In the genomic region with DNA sequence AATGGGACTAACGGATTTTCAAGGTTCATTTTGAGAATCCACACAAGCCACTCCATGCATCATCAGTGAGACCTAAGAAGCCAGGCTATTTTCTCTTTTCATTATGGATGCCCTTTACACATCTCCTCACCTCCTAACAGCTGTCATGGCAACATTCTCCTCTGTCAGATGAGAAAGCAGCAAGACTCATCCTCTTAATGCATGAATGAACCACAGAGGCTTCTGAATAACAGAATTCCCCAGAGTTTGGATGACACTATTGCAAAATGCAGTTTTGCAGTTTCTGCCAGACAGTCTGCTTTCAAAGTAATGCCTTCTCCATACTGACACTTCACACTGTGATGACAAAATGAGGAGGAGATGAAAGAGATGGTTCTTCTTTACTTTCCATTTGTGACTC, we compare ENCODE assay signal across 23 cellular contexts.
DNase-seq lines count a peak whose midpoint lies in the region; ATAC-seq, FAIRE-seq and TF ChIP-seq lines count a peak whose summit lies in the region.
"Had no signal": no experiment of that assay in that cellular context is flagged by ENCODE, and none has a peak within 500 bp of the region (broad histone marks: within the 10 kb centered on the region; RNA-seq: fewer than 3 reads in every experiment).

No MANE protein-coding gene starts in this region.

- no peak overlapping the region for H3K4me2 ChIP-seq in astrocyte (ENCODE audit: low read length)

- peaks cover 2 to 10% of the 10 kb centered on the region in 2 donors for H3K36me3 Mint-ChIP-seq in activated T-cell treated with anti-CD3 and anti-CD28 coated beads, Interleukin-2, amount 50 U/mL, for 72 hours (ENCODE audit: insufficient read depth in 2 of 2)
- H3K36me3 Mint-ChIP-seq in astrocyte (ENCODE audit: low read depth, unreplicated experiment) (no peaks in the 10 kb centered on the region), chondrocyte (ENCODE audit: low read depth) (no peaks in the 10 kb centered on the region)
- H3K36me3 Mint-ChIP-seq in stimulated activated effector memory CD8-positive, alpha-beta T cell treated with anti-CD3 and anti-CD28 coated beads, Interleukin-12 subunit alpha, Interleukin-12 subunit beta, amount 100 ng/mL, for 72 hours = no peaks in the 10 kb centered on the region
- H3K36me3 Mint-ChIP-seq: IgD-negative memory B cell had no signal

- H2AFZ ChIP-seq in astrocyte (ENCODE audit: low read depth, low read length) = no peak overlapping the region

- TF ChIP-seq CTCF in astrocyte (IDR thresholded peaks at IDR 0.05; ENCODE audit: insufficient read depth, low read depth, low read length) (no peak), chondrocyte (IDR thresholded peaks at IDR 0.05) (no peak)

- no peak overlapping the region for H3K27ac Mint-ChIP-seq in activated T-cell treated with anti-CD3 and anti-CD28 coated beads, Interleukin-2, amount 50 U/mL, for 72 hours
- H3K27ac Mint-ChIP-seq in astrocyte (ENCODE audit: unreplicated experiment) (peak overlapping the region; percentile 99), chondrocyte (ENCODE audit: unreplicated experiment) (no peak overlapping the region)
- no peak overlapping the region for H3K27ac Mint-ChIP-seq in stimulated activated effector memory CD8-positive, alpha-beta T cell treated with anti-CD3 and anti-CD28 coated beads, Interleukin-12 subunit alpha, Interleukin-12 subunit beta, amount 100 ng/mL, for 72 hours
- H3K27ac Mint-ChIP-seq: activated B cell treated with CpG ODN at 0.5 μM for 24 hours; activated T-helper 1 cell treated with anti-CD3 and anti-CD28 coated beads, Interleukin-12 subunit alpha, Interleukin-12 subunit beta, Interleukin-2, Interleukin-4 antibody, amounts not matched to agents 30 ng/mL and 10 ng/mL and 1 ng/mL, durations not matched to agents 14 hours and 24 hours and 36 hours; IgD-negative memory B cell had no signal

- H3K27ac ChIP-seq in astrocyte (ENCODE audit: low read depth, low read length) = no peak overlapping the region
- H3K27ac ChIP-seq: adrenal gland, cardiac muscle cell, epithelial cell of prostate had no signal

- H3K9me3 Mint-ChIP-seq in activated T-cell treated with anti-CD3 and anti-CD28 coated beads, Interleukin-2, amount 50 U/mL, for 72 hours = peaks cover 2 to 7% of the 10 kb centered on the region in 2 donors
- H3K9me3 Mint-ChIP-seq in astrocyte (ENCODE audit: unreplicated experiment) = no peaks in the 10 kb centered on the region
- no peaks in the 10 kb centered on the region for H3K9me3 Mint-ChIP-seq in stimulated activated effector memory CD8-positive, alpha-beta T cell treated with anti-CD3 and anti-CD28 coated beads, Interleukin-12 subunit alpha, Interleukin-12 subunit beta, amount 100 ng/mL, for 72 hours
- H3K9me3 Mint-ChIP-seq in chondrocyte (ENCODE audit: low read depth) = no peaks in the 10 kb centered on the region
- H3K9me3 Mint-ChIP-seq: activated B cell treated with CpG ODN at 0.5 μM for 24 hours; activated T-helper 1 cell treated with anti-CD3 and anti-CD28 coated beads, Interleukin-12 subunit alpha, Interleukin-12 subunit beta, Interleukin-2, Interleukin-4 antibody, amounts not matched to agents 30 ng/mL and 10 ng/mL and 1 ng/mL, durations not matched to agents 14 hours and 24 hours and 36 hours had no signal

- H3K4me1 ChIP-seq in astrocyte (ENCODE audit: insufficient read depth, low read length) = peaks cover 3% of the 10 kb centered on the region
- H3K4me1 ChIP-seq: adrenal gland had no signal

- no peak overlapping the region for H3K4me3 ChIP-seq in astrocyte (ENCODE audit: insufficient read depth, low read depth, low read length)
- H3K4me3 ChIP-seq: adrenal gland, cardiac muscle cell had no signal

- H4K20me1 ChIP-seq in astrocyte (ENCODE audit: insufficient read depth, low read length) = no peaks in the 10 kb centered on the region

- no peaks in the 10 kb centered on the region for H3K36me3 ChIP-seq in astrocyte (ENCODE audit: insufficient read depth, low read length)
- H3K36me3 ChIP-seq: adrenal gland, cardiac muscle cell had no signal

- FAIRE-seq in astrocyte (lab: Jason Lieb, UNC) = no peak
- FAIRE-seq: GM12891, H1, kidney had no signal

- H3K27me3 ChIP-seq in astrocyte (ENCODE audit: insufficient read depth, low read length) = no peaks in the 10 kb centered on the region
- H3K27me3 ChIP-seq: adrenal gland, cardiac muscle cell had no signal

- peaks cover 26% of the 10 kb centered on the region for H3K4me1 Mint-ChIP-seq in activated T-cell treated with anti-CD3 and anti-CD28 coated beads, Interleukin-2, amount 50 U/mL, for 72 hours (ENCODE audit: low read depth)
- H3K4me1 Mint-ChIP-seq in astrocyte (ENCODE audit: low read depth, unreplicated experiment) (peaks cover 24% of the 10 kb centered on the region), chondrocyte (ENCODE audit: low read depth) (peaks cover 26% of the 10 kb centered on the region)
- peaks cover 7% of the 10 kb centered on the region for H3K4me1 Mint-ChIP-seq in stimulated activated effector memory CD8-positive, alpha-beta T cell treated with anti-CD3 and anti-CD28 coated beads, Interleukin-12 subunit alpha, Interleukin-12 subunit beta, amount 100 ng/mL, for 72 hours
- H3K4me1 Mint-ChIP-seq: activated B cell treated with CpG ODN at 0.5 μM for 24 hours had no signal

- DNase-seq in activated T-cell treated with anti-CD3 and anti-CD28 coated beads, Interleukin-2, amount 50 U/mL, for 72 hours = no peak
- no peak for DNase-seq in activated T-cell treated with anti-CD3 and anti-CD28 coated beads, Interleukin-2, amount 50 U/mL, for 48 hours
- DNase-seq in M059J (ENCODE audit: low read depth) (peak; percentile 20), astrocyte (ENCODE audit: low read depth) (no peak), chondrocyte (ENCODE audit: low spot score) (no peak)
- no peak for DNase-seq in stimulated activated effector memory CD8-positive, alpha-beta T cell treated with anti-CD3 and anti-CD28 coated beads, Interleukin-12 subunit alpha, Interleukin-12 subunit beta, amount 100 ng/mL, for 72 hours (ENCODE audit: low spot score in 2 of 2)
- DNase-seq: activated B cell treated with CpG ODN at 0.5 μM for 24 hours; adrenal gland; CD8-positive, alpha-beta memory T cell; DMS79; foreskin fibroblast; kidney; NCI-H146; NCI-H524; RPMI8226 had no signal

- no peak overlapping the region for H3K9ac ChIP-seq in astrocyte (ENCODE audit: low read length)

- no peaks in the 10 kb centered on the region for H3K27me3 Mint-ChIP-seq in activated T-cell treated with anti-CD3 and anti-CD28 coated beads, Interleukin-2, amount 50 U/mL, for 72 hours (ENCODE audit: low read depth)
- H3K27me3 Mint-ChIP-seq in astrocyte (ENCODE audit: low read depth, unreplicated experiment) (no peaks in the 10 kb centered on the region), chondrocyte (ENCODE audit: low read depth) (no peaks in the 10 kb centered on the region)
- H3K27me3 Mint-ChIP-seq: activated B cell treated with CpG ODN at 0.5 μM for 24 hours had no signal

- no peaks in the 10 kb centered on the region for H3K79me2 ChIP-seq in astrocyte (ENCODE audit: insufficient read depth, low read length)

- H3K4me3 Mint-ChIP-seq in activated T-cell treated with anti-CD3 and anti-CD28 coated beads, Interleukin-2, amount 50 U/mL, for 72 hours = no peak overlapping the region
- no peak overlapping the region for H3K4me3 Mint-ChIP-seq in astrocyte (ENCODE audit: unreplicated experiment)
- no peak overlapping the region for H3K4me3 Mint-ChIP-seq in stimulated activated effector memory CD8-positive, alpha-beta T cell treated with anti-CD3 and anti-CD28 coated beads, Interleukin-12 subunit alpha, Interleukin-12 subunit beta, amount 100 ng/mL, for 72 hours
- H3K4me3 Mint-ChIP-seq in chondrocyte (ENCODE audit: unreplicated experiment) = no peak overlapping the region
- H3K4me3 Mint-ChIP-seq: activated B cell treated with CpG ODN at 0.5 μM for 24 hours; activated T-helper 1 cell treated with anti-CD3 and anti-CD28 coated beads, Interleukin-12 subunit alpha, Interleukin-12 subunit beta, Interleukin-2, Interleukin-4 antibody, amounts not matched to agents 30 ng/mL and 10 ng/mL and 1 ng/mL, durations not matched to agents 14 hours and 24 hours and 36 hours; IgD-negative memory B cell had no signal

- peak; percentile 12 to 63 for ATAC-seq in activated T-cell treated with anti-CD3 and anti-CD28 coated beads, Interleukin-2, amount 50 U/mL, for 72 hours (replicated peaks in 1 of 2)
- ATAC-seq in stimulated activated effector memory CD8-positive, alpha-beta T cell treated with anti-CD3 and anti-CD28 coated beads, Interleukin-12 subunit alpha, Interleukin-12 subunit beta, amount 100 ng/mL, for 72 hours = peak; percentile 62
- ATAC-seq in GM18861 (IDR thresholded peaks at IDR 0.05; ENCODE audit: unreplicated experiment) = no peak
- ATAC-seq in GM18870 (IDR thresholded peaks at IDR 0.05; ENCODE audit: unreplicated experiment) = no peak

- no peaks in the 10 kb centered on the region for H3K9me3 ChIP-seq in astrocyte (ENCODE audit: insufficient read depth, low read depth, low read length)
- H3K9me3 ChIP-seq: adrenal gland had no signal

Comparison
In these comparisons a context has a peak if more than half of its experiments do, and no peak if none do; other contexts are left out.
1. ATAC-seq: peak in activated T-cell treated with anti-CD3 and anti-CD28 coated beads, Interleukin-2, amount 50 U/mL, for 72 hours (2 of 2) and stimulated activated effector memory CD8-positive, alpha-beta T cell treated with anti-CD3 and anti-CD28 coated beads, Interleukin-12 subunit alpha, Interleukin-12 subunit beta, amount 100 ng/mL, for 72 hours (single experiment); none in GM18861 (single experiment) and GM18870 (single experiment).